8 cellular contexts compared by ENCODE assay signal in the genomic region with DNA sequence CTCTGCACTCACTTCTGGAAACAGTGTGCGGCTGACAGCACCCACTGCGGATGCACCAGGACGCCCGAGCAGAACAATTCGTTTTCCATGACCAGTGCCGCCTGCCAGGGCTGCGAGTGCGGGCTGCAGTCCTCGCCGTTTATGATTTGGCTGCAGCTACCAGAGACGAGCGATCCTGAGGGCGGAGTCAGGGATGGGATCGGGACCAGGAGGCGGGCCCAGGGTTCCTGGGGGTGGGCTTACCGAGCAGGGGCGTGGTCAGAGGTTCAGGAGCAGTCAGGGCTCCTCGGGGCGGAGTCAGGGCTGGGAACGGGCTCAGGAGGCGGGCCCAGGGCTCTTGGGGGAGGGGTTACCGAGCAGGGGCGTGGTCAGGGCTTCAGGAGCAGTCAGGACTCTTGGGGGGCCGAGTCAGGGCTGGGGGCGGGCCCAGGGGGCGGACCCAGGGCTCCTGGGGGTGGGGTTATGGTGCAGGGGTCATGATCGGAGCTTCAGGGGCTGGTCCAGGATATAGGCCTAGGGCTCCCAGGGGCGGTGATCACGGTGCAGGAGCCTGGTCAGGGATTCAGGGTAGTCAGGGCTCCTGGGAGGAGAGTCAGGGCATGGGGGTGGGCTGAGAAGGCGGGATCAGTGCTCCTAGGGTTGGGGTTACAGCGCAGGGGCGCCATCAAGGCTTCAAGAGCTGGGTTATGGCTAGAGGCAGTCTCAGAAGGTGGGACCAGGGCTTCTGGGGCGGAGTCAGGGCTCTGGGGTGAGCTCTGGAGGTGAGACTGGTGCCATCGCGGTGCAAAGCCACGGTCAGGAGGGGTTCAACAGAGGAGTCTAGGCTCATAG. TPM values are rescaled to one million over a fixed set of nuclear protein-coding genes. Genes with fewer than 3 reads are reported as not detected.
A peak's percentile ranks its signal among the peaks of the same experiment; 100 is the strongest.
DNase-seq lines count a peak whose midpoint lies in the region; ATAC-seq lines count a peak whose summit lies in the region.

No MANE protein-coding gene starts in this region.

- no peaks in the 10 kb centered on the region for H3K79me2 ChIP-seq in Karpas-422 (ENCODE audit: low read length)

- H3K27ac Mint-ChIP-seq in stimulated activated naive B cell treated with anti-CD40 and anti-IgM and Interleukin-4, amounts not matched to agents 10 μg/mL and 1 μg/mL and 100 μg/mL, for 72 hours = no peak overlapping the region

- H3K36me3 Mint-ChIP-seq in stimulated activated naive B cell treated with anti-CD40 and anti-IgM and Interleukin-4, amounts not matched to agents 10 μg/mL and 1 μg/mL and 100 μg/mL, for 72 hours = no peaks in the 10 kb centered on the region

- H3K9me3 Mint-ChIP-seq in stimulated activated naive B cell treated with anti-CD40 and anti-IgM and Interleukin-4, amounts not matched to agents 10 μg/mL and 1 μg/mL and 100 μg/mL, for 72 hours = no peaks in the 10 kb centered on the region

- no peaks in the 10 kb centered on the region for H4K20me1 ChIP-seq in Karpas-422 (ENCODE audit: insufficient read depth, low read depth, low read length)

- H3K4me1 ChIP-seq in Karpas-422 (ENCODE audit: low read length) (peaks cover 6% of the 10 kb centered on the region), iPS-18a (ENCODE audit: control insufficient read depth, low read depth, low read length) (no peaks in the 10 kb centered on the region)

- H3K9ac ChIP-seq in Karpas-422 (ENCODE audit: low read length) (no peak overlapping the region), iPS-18a (ENCODE audit: low read length) (no peak overlapping the region)

- H3K27me3 ChIP-seq in Karpas-422 (ENCODE audit: low read length) (no peaks in the 10 kb centered on the region), iPS-18a (ENCODE audit: control insufficient read depth, insufficient read depth, low read length) (peaks cover 48% of the 10 kb centered on the region)

- no peak overlapping the region for H3K4me3 ChIP-seq in Karpas-422 (ENCODE audit: low read length)
- peak overlapping the region; percentile 58 for H3K4me3 ChIP-seq in iPS-18a (ENCODE audit: low read length)

- no peak overlapping the region for H3K4me2 ChIP-seq in Karpas-422 (ENCODE audit: low read depth, low read length, poor library complexity, severe bottlenecking)

- peak overlapping the region; percentile 69 to 74 for H3K4me3 Mint-ChIP-seq in stimulated activated naive B cell treated with anti-CD40 and anti-IgM and Interleukin-4, amounts not matched to agents 10 μg/mL and 1 μg/mL and 100 μg/mL, for 72 hours

- H3K27ac ChIP-seq in Karpas-422 (ENCODE audit: low read length) (no peak overlapping the region), iPS-18a (ENCODE audit: low read length) (no peak overlapping the region)

- H2AFZ ChIP-seq in Karpas-422 (ENCODE audit: low read length) = no peak overlapping the region

- DNase-seq in activated T-cell treated with anti-CD3 and anti-CD28 coated beads for 24 hours (ENCODE audit: low read depth) (peak; percentile 19), activated T-cell treated with anti-CD3 and anti-CD28 coated beads for 4 hours (no peak), Karpas-422 (peak; percentile 89), NCI-H524 (lab: John Stamatoyannopoulos, UW) (no peak), SKM-1 treated with dmso at 0.1 percent for 144 hours (lab: John Stamatoyannopoulos, UW; ENCODE audit: unreplicated experiment) (no peak)
- peak; percentile 50 to 61 for DNase-seq in activated CD4-positive, alpha-beta T cell treated with anti-CD3 and anti-CD28 coated beads, Interleukin-2, amount 50 U/mL, for 48 hours
- no peak for DNase-seq in stimulated activated naive B cell treated with anti-CD40 and anti-IgM and Interleukin-4, amounts not matched to agents 10 μg/mL and 1 μg/mL and 100 μg/mL, for 72 hours

- no peaks in the 10 kb centered on the region for H3K36me3 ChIP-seq in Karpas-422 (ENCODE audit: insufficient read depth, low read length)
- no peaks in the 10 kb centered on the region for H3K36me3 ChIP-seq in iPS-18a (ENCODE audit: control insufficient read depth, low read depth, low read length)

- no peaks in the 10 kb centered on the region for H3K9me3 ChIP-seq in Karpas-422 (ENCODE audit: low read length)
- no peaks in the 10 kb centered on the region for H3K9me3 ChIP-seq in iPS-18a (ENCODE audit: control insufficient read depth, low read depth, low read length)

- H3K9me2 ChIP-seq in Karpas-422 (replicated peaks; ENCODE audit: insufficient read depth, low read length) = no peaks in the 10 kb centered on the region

- H3K4me1 Mint-ChIP-seq in stimulated activated naive B cell treated with anti-CD40 and anti-IgM and Interleukin-4, amounts not matched to agents 10 μg/mL and 1 μg/mL and 100 μg/mL, for 72 hours = peaks cover 12 to 17% of the 10 kb centered on the region in 2 donors

- peaks cover 6 to 63% of the 10 kb centered on the region in 2 donors for H3K27me3 Mint-ChIP-seq in stimulated activated naive B cell treated with anti-CD40 and anti-IgM and Interleukin-4, amounts not matched to agents 10 μg/mL and 1 μg/mL and 100 μg/mL, for 72 hours

- peak; percentile 59 to 71 for ATAC-seq in stimulated activated naive B cell treated with anti-CD40 and anti-IgM and Interleukin-4, amounts not matched to agents 10 μg/mL and 1 μg/mL and 100 μg/mL, for 72 hours (replicated peaks)

RNA-seq across cellular contexts. Expression of a gene that starts 1.7 kb away (rescaled TPM):
- not detected in 2 replicates for total RNA-seq in Karpas-422 (2014; rRNA removed; shearing (Covaris generic); ENCODE audit: low replicate concordance)

RNA-seq across cellular contexts. Expression of a gene that starts 36.2 kb away (rescaled TPM):
- total RNA-seq in Karpas-422 (2014; rRNA removed; shearing (Covaris generic); ENCODE audit: low replicate concordance) = 0.11 and 1.8 TPM in 2 replicates

RNA-seq across cellular contexts. Expression of a gene that starts 43.4 kb away (rescaled TPM):
- total RNA-seq in Karpas-422 (2014; rRNA removed; shearing (Covaris generic); ENCODE audit: low replicate concordance) = not detected in 2 replicates

RNA-seq across cellular contexts. Expression of a gene that starts 54.7 kb away (rescaled TPM):
- not detected in 2 replicates for total RNA-seq in Karpas-422 (2014; rRNA removed; shearing (Covaris generic); ENCODE audit: low replicate concordance)

RNA-seq across cellular contexts. Expression of a gene that starts 59.9 kb away (rescaled TPM):
- total RNA-seq in Karpas-422 (2014; rRNA removed; shearing (Covaris generic); ENCODE audit: low replicate concordance) = not detected in 2 replicates

Comparison
In these comparisons a context has a peak if more than half of its experiments do, and no peak if none do; other contexts are left out.
1. DNase-seq: peak in activated T-cell treated with anti-CD3 and anti-CD28 coated beads for 24 hours (single experiment), Karpas-422 (single experiment) and activated CD4-positive, alpha-beta T cell treated with anti-CD3 and anti-CD28 coated beads, Interleukin-2, amount 50 U/mL, for 48 hours (2 of 2); none in activated T-cell treated with anti-CD3 and anti-CD28 coated beads for 4 hours (single experiment), stimulated activated naive B cell treated with anti-CD40 and anti-IgM and Interleukin-4, amounts not matched to agents 10 μg/mL and 1 μg/mL and 100 μg/mL, for 72 hours (single experiment), NCI-H524 (0 of 2) and SKM-1 treated with dmso at 0.1 percent for 144 hours (single experiment).